Comparison of ENCODE assay signal across 1 cellular context in the genomic region with DNA sequence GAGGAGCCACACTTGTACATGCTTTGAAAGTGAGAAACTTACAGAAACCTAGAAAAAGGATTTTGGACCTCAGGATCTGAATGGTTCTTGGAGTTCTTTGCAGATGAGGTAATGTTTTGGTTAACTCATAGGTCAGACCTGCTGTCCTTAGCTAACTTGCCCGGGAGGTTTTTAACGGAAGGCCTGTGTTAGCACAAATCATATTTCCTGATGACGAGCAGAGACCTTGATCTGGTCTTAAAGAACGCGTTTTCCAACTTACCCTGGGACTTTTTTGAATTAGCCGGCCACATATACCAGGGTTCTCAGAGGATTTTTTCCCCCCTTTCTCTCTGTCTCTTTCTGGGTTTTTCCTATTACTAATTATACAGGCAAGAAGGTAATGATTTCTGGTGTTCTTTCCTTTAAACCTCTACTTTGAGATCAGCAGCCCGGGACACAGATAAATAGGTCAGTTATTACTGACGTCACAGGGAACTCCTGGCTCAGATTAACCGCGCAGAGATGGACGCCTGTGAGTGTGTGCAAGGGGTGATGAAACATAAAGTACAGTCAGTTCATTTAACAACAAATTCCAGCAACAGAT.
A peak's percentile ranks its signal among the peaks of the same experiment; 100 is the strongest.
TF ChIP-seq lines count a peak whose summit lies in the region.

No MANE protein-coding gene starts in this region.

TF ChIP-seq in HepG2, 621 proteins besides CTCF, POLR2A, EP300 and RAD21 (continued from another document and continues in another):
- TF ChIP-seq, protein P1, sequence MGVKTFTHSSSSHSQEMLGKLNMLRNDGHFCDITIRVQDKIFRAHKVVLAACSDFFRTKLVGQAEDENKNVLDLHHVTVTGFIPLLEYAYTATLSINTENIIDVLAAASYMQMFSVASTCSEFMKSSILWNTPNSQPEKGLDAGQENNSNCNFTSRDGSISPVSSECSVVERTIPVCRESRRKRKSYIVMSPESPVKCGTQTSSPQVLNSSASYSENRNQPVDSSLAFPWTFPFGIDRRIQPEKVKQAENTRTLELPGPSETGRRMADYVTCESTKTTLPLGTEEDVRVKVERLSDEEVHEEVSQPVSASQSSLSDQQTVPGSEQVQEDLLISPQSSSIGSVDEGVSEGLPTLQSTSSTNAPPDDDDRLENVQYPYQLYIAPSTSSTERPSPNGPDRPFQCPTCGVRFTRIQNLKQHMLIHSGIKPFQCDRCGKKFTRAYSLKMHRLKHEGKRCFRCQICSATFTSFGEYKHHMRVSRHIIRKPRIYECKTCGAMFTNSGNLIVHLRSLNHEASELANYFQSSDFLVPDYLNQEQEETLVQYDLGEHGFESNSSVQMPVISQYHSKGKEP (CRISPR knock-in tag; IDR thresholded peaks at IDR 0.05) = no peak
- TF ChIP-seq TSC22D2 (CRISPR knock-in tag; IDR thresholded peaks at IDR 0.05; ENCODE audit: borderline replicate concordance) (no peak), GATAD2A (CRISPR knock-in tag; IDR thresholded peaks at IDR 0.05) (peak; percentile 73), SRSF1 (optimal IDR thresholded peaks at IDR 0.05; ENCODE audit: low read depth, low read length) (no peak), MAFG (CRISPR knock-in tag; IDR thresholded peaks at IDR 0.05) (no peak), ZC3H4 (CRISPR knock-in tag; IDR thresholded peaks at IDR 0.05; ENCODE audit: borderline replicate concordance) (no peak), ZNF138 (CRISPR knock-in tag; IDR thresholded peaks at IDR 0.05; ENCODE audit: low read depth) (no peak), ARNT2 (CRISPR knock-in tag; IDR thresholded peaks at IDR 0.05; ENCODE audit: low read depth) (no peak), ZNF850 (CRISPR knock-in tag; conservative IDR thresholded peaks at IDR 0.05) (no peak), ZNF772 (CRISPR knock-in tag; IDR thresholded peaks at IDR 0.05) (no peak), HNRNPUL1 (IDR thresholded peaks at IDR 0.05; ENCODE audit: low read depth, low read length) (no peak), ZNF33B (CRISPR knock-in tag; IDR thresholded peaks at IDR 0.05) (no peak), RARG (CRISPR knock-in tag; IDR thresholded peaks at IDR 0.05; ENCODE audit: low read depth) (no peak), BCL6 (CRISPR knock-in tag; IDR thresholded peaks at IDR 0.05) (peak; percentile 78), GTF2F1 (IDR thresholded peaks at IDR 0.05; ENCODE audit: low read length) (no peak), HMG20B (CRISPR knock-in tag; conservative IDR thresholded peaks at IDR 0.05) (no peak), TMF1 (CRISPR knock-in tag; IDR thresholded peaks at IDR 0.05; ENCODE audit: low read depth) (no peak), RFXAP (CRISPR knock-in tag; IDR thresholded peaks at IDR 0.05; ENCODE audit: borderline replicate concordance) (no peak), GATAD1 (CRISPR knock-in tag; IDR thresholded peaks at IDR 0.05) (no peak), ZSCAN20 (CRISPR knock-in tag; IDR thresholded peaks at IDR 0.05; ENCODE audit: borderline replicate concordance) (no peak), ZNF672 (CRISPR knock-in tag; IDR thresholded peaks at IDR 0.05) (no peak), SNRNP70 (IDR thresholded peaks at IDR 0.05; ENCODE audit: low read depth, low read length) (no peak), ZSCAN29 (CRISPR knock-in tag; conservative IDR thresholded peaks at IDR 0.05) (no peak)
- TF ChIP-seq, protein P2, sequence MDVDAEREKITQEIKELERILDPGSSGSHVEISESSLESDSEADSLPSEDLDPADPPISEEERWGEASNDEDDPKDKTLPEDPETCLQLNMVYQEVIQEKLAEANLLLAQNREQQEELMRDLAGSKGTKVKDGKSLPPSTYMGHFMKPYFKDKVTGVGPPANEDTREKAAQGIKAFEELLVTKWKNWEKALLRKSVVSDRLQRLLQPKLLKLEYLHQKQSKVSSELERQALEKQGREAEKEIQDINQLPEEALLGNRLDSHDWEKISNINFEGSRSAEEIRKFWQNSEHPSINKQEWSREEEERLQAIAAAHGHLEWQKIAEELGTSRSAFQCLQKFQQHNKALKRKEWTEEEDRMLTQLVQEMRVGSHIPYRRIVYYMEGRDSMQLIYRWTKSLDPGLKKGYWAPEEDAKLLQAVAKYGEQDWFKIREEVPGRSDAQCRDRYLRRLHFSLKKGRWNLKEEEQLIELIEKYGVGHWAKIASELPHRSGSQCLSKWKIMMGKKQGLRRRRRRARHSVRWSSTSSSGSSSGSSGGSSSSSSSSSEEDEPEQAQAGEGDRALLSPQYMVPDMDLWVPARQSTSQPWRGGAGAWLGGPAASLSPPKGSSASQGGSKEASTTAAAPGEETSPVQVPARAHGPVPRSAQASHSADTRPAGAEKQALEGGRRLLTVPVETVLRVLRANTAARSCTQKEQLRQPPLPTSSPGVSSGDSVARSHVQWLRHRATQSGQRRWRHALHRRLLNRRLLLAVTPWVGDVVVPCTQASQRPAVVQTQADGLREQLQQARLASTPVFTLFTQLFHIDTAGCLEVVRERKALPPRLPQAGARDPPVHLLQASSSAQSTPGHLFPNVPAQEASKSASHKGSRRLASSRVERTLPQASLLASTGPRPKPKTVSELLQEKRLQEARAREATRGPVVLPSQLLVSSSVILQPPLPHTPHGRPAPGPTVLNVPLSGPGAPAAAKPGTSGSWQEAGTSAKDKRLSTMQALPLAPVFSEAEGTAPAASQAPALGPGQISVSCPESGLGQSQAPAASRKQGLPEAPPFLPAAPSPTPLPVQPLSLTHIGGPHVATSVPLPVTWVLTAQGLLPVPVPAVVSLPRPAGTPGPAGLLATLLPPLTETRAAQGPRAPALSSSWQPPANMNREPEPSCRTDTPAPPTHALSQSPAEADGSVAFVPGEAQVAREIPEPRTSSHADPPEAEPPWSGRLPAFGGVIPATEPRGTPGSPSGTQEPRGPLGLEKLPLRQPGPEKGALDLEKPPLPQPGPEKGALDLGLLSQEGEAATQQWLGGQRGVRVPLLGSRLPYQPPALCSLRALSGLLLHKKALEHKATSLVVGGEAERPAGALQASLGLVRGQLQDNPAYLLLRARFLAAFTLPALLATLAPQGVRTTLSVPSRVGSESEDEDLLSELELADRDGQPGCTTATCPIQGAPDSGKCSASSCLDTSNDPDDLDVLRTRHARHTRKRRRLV (CRISPR knock-in tag; IDR thresholded peaks at IDR 0.05) = no peak
- TF ChIP-seq, protein P3, sequence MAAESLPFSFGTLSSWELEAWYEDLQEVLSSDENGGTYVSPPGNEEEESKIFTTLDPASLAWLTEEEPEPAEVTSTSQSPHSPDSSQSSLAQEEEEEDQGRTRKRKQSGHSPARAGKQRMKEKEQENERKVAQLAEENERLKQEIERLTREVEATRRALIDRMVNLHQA (CRISPR knock-in tag; IDR thresholded peaks at IDR 0.05) = no peak
- TF ChIP-seq, protein P4, sequence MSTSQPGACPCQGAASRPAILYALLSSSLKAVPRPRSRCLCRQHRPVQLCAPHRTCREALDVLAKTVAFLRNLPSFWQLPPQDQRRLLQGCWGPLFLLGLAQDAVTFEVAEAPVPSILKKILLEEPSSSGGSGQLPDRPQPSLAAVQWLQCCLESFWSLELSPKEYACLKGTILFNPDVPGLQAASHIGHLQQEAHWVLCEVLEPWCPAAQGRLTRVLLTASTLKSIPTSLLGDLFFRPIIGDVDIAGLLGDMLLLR (CRISPR knock-in tag; IDR thresholded peaks at IDR 0.05) = no peak
- TF ChIP-seq, protein P5, sequence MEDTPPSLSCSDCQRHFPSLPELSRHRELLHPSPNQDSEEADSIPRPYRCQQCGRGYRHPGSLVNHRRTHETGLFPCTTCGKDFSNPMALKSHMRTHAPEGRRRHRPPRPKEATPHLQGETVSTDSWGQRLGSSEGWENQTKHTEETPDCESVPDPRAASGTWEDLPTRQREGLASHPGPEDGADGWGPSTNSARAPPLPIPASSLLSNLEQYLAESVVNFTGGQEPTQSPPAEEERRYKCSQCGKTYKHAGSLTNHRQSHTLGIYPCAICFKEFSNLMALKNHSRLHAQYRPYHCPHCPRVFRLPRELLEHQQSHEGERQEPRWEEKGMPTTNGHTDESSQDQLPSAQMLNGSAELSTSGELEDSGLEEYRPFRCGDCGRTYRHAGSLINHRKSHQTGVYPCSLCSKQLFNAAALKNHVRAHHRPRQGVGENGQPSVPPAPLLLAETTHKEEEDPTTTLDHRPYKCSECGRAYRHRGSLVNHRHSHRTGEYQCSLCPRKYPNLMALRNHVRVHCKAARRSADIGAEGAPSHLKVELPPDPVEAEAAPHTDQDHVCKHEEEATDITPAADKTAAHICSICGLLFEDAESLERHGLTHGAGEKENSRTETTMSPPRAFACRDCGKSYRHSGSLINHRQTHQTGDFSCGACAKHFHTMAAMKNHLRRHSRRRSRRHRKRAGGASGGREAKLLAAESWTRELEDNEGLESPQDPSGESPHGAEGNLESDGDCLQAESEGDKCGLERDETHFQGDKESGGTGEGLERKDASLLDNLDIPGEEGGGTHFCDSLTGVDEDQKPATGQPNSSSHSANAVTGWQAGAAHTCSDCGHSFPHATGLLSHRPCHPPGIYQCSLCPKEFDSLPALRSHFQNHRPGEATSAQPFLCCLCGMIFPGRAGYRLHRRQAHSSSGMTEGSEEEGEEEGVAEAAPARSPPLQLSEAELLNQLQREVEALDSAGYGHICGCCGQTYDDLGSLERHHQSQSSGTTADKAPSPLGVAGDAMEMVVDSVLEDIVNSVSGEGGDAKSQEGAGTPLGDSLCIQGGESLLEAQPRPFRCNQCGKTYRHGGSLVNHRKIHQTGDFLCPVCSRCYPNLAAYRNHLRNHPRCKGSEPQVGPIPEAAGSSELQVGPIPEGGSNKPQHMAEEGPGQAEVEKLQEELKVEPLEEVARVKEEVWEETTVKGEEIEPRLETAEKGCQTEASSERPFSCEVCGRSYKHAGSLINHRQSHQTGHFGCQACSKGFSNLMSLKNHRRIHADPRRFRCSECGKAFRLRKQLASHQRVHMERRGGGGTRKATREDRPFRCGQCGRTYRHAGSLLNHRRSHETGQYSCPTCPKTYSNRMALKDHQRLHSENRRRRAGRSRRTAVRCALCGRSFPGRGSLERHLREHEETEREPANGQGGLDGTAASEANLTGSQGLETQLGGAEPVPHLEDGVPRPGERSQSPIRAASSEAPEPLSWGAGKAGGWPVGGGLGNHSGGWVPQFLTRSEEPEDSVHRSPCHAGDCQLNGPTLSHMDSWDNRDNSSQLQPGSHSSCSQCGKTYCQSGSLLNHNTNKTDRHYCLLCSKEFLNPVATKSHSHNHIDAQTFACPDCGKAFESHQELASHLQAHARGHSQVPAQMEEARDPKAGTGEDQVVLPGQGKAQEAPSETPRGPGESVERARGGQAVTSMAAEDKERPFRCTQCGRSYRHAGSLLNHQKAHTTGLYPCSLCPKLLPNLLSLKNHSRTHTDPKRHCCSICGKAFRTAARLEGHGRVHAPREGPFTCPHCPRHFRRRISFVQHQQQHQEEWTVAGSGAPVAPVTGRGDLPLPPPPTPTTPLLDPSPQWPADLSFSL (CRISPR knock-in tag; IDR thresholded peaks at IDR 0.05) = no peak
- TF ChIP-seq, protein P6, sequence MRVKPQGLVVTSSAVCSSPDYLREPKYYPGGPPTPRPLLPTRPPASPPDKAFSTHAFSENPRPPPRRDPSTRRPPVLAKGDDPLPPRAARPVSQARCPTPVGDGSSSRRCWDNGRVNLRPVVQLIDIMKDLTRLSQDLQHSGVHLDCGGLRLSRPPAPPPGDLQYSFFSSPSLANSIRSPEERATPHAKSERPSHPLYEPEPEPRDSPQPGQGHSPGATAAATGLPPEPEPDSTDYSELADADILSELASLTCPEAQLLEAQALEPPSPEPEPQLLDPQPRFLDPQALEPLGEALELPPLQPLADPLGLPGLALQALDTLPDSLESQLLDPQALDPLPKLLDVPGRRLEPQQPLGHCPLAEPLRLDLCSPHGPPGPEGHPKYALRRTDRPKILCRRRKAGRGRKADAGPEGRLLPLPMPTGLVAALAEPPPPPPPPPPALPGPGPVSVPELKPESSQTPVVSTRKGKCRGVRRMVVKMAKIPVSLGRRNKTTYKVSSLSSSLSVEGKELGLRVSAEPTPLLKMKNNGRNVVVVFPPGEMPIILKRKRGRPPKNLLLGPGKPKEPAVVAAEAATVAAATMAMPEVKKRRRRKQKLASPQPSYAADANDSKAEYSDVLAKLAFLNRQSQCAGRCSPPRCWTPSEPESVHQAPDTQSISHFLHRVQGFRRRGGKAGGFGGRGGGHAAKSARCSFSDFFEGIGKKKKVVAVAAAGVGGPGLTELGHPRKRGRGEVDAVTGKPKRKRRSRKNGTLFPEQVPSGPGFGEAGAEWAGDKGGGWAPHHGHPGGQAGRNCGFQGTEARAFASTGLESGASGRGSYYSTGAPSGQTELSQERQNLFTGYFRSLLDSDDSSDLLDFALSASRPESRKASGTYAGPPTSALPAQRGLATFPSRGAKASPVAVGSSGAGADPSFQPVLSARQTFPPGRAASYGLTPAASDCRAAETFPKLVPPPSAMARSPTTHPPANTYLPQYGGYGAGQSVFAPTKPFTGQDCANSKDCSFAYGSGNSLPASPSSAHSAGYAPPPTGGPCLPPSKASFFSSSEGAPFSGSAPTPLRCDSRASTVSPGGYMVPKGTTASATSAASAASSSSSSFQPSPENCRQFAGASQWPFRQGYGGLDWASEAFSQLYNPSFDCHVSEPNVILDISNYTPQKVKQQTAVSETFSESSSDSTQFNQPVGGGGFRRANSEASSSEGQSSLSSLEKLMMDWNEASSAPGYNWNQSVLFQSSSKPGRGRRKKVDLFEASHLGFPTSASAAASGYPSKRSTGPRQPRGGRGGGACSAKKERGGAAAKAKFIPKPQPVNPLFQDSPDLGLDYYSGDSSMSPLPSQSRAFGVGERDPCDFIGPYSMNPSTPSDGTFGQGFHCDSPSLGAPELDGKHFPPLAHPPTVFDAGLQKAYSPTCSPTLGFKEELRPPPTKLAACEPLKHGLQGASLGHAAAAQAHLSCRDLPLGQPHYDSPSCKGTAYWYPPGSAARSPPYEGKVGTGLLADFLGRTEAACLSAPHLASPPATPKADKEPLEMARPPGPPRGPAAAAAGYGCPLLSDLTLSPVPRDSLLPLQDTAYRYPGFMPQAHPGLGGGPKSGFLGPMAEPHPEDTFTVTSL (CRISPR knock-in tag; IDR thresholded peaks at IDR 0.05; ENCODE audit: borderline replicate concordance) = no peak; the same call in 1 of the 2 replicates
- TF ChIP-seq, protein P7, sequence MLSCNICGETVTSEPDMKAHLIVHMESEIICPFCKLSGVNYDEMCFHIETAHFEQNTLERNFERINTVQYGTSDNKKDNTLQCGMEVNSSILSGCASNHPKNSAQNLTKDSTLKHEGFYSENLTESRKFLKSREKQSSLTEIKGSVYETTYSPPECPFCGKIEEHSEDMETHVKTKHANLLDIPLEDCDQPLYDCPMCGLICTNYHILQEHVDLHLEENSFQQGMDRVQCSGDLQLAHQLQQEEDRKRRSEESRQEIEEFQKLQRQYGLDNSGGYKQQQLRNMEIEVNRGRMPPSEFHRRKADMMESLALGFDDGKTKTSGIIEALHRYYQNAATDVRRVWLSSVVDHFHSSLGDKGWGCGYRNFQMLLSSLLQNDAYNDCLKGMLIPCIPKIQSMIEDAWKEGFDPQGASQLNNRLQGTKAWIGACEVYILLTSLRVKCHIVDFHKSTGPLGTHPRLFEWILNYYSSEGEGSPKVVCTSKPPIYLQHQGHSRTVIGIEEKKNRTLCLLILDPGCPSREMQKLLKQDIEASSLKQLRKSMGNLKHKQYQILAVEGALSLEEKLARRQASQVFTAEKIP (CRISPR knock-in tag; IDR thresholded peaks at IDR 0.05; ENCODE audit: borderline replicate concordance) = no peak
- TF ChIP-seq, protein P8, sequence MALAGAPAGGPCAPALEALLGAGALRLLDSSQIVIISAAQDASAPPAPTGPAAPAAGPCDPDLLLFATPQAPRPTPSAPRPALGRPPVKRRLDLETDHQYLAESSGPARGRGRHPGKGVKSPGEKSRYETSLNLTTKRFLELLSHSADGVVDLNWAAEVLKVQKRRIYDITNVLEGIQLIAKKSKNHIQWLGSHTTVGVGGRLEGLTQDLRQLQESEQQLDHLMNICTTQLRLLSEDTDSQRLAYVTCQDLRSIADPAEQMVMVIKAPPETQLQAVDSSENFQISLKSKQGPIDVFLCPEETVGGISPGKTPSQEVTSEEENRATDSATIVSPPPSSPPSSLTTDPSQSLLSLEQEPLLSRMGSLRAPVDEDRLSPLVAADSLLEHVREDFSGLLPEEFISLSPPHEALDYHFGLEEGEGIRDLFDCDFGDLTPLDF (CRISPR knock-in tag; IDR thresholded peaks at IDR 0.05) = no peak
